15 cellular contexts compared by ENCODE assay signal in the genomic region with DNA sequence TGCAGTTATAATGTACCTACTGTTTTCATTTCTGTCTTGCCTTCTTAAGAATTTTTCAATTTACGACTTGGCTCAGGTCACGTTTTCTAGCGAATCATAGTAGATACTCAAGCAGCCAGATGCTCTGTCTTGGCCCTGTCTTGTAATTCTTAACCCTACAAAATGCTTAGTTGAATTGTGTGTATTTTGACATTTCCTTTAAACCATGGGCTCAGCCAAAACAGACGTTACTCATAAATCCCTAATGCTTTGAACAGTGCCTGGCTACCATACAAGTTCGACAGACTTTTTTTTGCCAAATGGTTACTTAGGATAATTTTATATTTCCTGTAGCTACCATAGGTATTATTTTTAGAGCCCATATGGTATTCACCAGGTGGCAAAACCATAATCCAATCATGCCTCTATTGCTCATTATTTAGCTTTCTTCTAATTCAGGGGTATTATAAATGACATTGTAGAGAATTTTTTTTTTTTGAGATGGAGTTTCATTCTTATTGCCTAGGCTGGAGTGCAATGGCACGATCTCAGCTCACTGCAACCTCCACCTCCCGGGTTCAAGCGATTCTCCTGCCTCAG. TPM values are rescaled to one million over a fixed set of nuclear protein-coding genes. Genes with fewer than 3 reads are reported as not detected.
DNase-seq lines count a peak whose midpoint lies in the region; ATAC-seq and TF ChIP-seq lines count a peak whose summit lies in the region.
"Had no signal": no experiment of that assay in that cellular context is flagged by ENCODE, and none has a peak within 500 bp of the region (broad histone marks: within the 10 kb centered on the region; RNA-seq: fewer than 3 reads in every experiment).

No MANE protein-coding gene starts in this region.

- no peaks in the 10 kb centered on the region for H3K9me3 ChIP-seq in esophagus (ENCODE audit: control insufficient read depth in 2 of 2, insufficient read depth in 1 of 2, low read depth in 1 of 2, low read length in 1 of 2)
- H3K9me3 ChIP-seq: psoas muscle, thoracic aorta had no signal

- peak overlapping the region; percentile 37 to 42 for H3K27ac ChIP-seq in esophagus (ENCODE audit: low read depth in 2 of 2, low read length in 1 of 2)
- H3K27ac ChIP-seq: BLaER1 treated with 17β-estradiol and CSF1 and Interleukin-3, amounts not matched to agents 10 nM and 100 nM; psoas muscle had no signal

- DNase-seq in G401 (ENCODE audit: low spot score) (peak; percentile 93), NCI-H69 (lab: John Stamatoyannopoulos, UW) (peak; percentile 52), mesothelial cell of epicardium (ENCODE audit: low spot score in 2 of 2, unreplicated experiment in 2 of 2) (no peak), GM13977 (ENCODE audit: low spot score) (no peak), NCI-H1417 (lab: John Stamatoyannopoulos, UW) (no peak)
- DNase-seq: endodermal cell, hippocampal formation, naive B cell, NCI-H2227 treated with DMSO at 0.1 percent for 48 hours, psoas muscle had no signal

- in situ Hi-C loops in G401 (cut with HindIII; ENCODE audit: low sequenced_read_pairs) (no loop called here), GM13977 (cut with MboI; ENCODE audit: low pct_unique_long_range_greater_than_20kb, low sequenced_read_pairs, unreplicated experiment) (no loop called here)

- H3K4me3 ChIP-seq in esophagus (ENCODE audit: low read depth in 1 of 2, low read length in 2 of 2), result no peak overlapping the region
- H3K4me3 ChIP-seq: BLaER1 treated with 17β-estradiol and CSF1 and Interleukin-3, amounts not matched to agents 10 nM and 100 nM; psoas muscle; thoracic aorta had no signal

- H3K27me3 ChIP-seq in esophagus (ENCODE audit: control insufficient read depth in 1 of 2, insufficient read depth in 2 of 2, low read length in 2 of 2), result no peaks in the 10 kb centered on the region
- H3K27me3 ChIP-seq: BLaER1 treated with 17β-estradiol and CSF1 and Interleukin-3, amounts not matched to agents 10 nM and 100 nM had no signal

- peaks cover 20% of the 10 kb centered on the region for H3K36me3 Mint-ChIP-seq in mesothelial cell of epicardium
- H3K36me3 Mint-ChIP-seq: naive B cell had no signal

- H3K27me3 Mint-ChIP-seq in mesothelial cell of epicardium (ENCODE audit: low read depth), result no peaks in the 10 kb centered on the region

- no peak overlapping the region for H3K4me3 Mint-ChIP-seq in mesothelial cell of epicardium
- H3K4me3 Mint-ChIP-seq: endodermal cell, naive B cell had no signal

- ATAC-seq in HG03439 (IDR thresholded peaks at IDR 0.05; ENCODE audit: unreplicated experiment), result no peak
- no peak for ATAC-seq in HG02981 (IDR thresholded peaks at IDR 0.05; ENCODE audit: unreplicated experiment)
- ATAC-seq: psoas muscle had no signal

- peak overlapping the region; percentile 21 for H3K27ac Mint-ChIP-seq in mesothelial cell of epicardium
- H3K27ac Mint-ChIP-seq: endodermal cell, naive B cell had no signal

- no peaks in the 10 kb centered on the region for H3K4me1 ChIP-seq in esophagus (ENCODE audit: control insufficient read depth in 2 of 2, insufficient read depth in 2 of 2, low read length in 1 of 2)
- H3K4me1 ChIP-seq: psoas muscle had no signal

- no peak for TF ChIP-seq CTCF in mesothelial cell of epicardium (IDR thresholded peaks at IDR 0.05; ENCODE audit: unreplicated experiment)
- TF ChIP-seq CTCF in GM13977 (IDR thresholded peaks at IDR 0.05; ENCODE audit: extremely low read depth, insufficient read depth, missing control alignments), result no peak

- H3K4me1 Mint-ChIP-seq in mesothelial cell of epicardium, result peaks cover 17% of the 10 kb centered on the region
- H3K4me1 Mint-ChIP-seq: naive B cell had no signal

- H3K9me3 Mint-ChIP-seq in mesothelial cell of epicardium, result peaks cover 6% of the 10 kb centered on the region
- H3K9me3 Mint-ChIP-seq: endodermal cell had no signal

- peaks cover 0 to 2% of the 10 kb centered on the region in 2 donors for H3K36me3 ChIP-seq in esophagus (ENCODE audit: control insufficient read depth in 2 of 2, insufficient read depth in 2 of 2, low read length in 1 of 2)
- H3K36me3 ChIP-seq: BLaER1 treated with 17β-estradiol and CSF1 and Interleukin-3, amounts not matched to agents 10 nM and 100 nM; thoracic aorta had no signal

- WGBS in esophagus, 2 donors, result 52 to 55% methylated on average over 8 of the region's 8 CpGs

RNA-seq across cellular contexts. Expression of gene KCNK1, which starts 54.3 kb away (rescaled TPM):
- total RNA-seq in G401 (2014; rRNA removed; shearing (Covaris generic)), result not detected in 2 replicates
- polyA plus RNA-seq in esophagus, result 10 to 100 TPM; 23.2 to 26.3 TPM
- total RNA-seq in mesothelial cell of epicardium, result 13.1 to 14.9 TPM (median 14.6 TPM) in 3 replicates

Comparison
In these comparisons a context has a peak if more than half of its experiments do, and no peak if none do; other contexts are left out.
1. DNase-seq: peak in G401 (single experiment) and NCI-H69 (single experiment); none in mesothelial cell of epicardium (0 of 2), GM13977 (single experiment) and NCI-H1417 (0 of 3).
2. RNA of gene KCNK1, which starts 54.3 kb away (total RNA-seq): 13.1 to 14.9 TPM in mesothelial cell of epicardium; not detected in G401; every median in the first group is over 10 times any median in the second.